8 cellular contexts compared by ENCODE assay signal in the genomic region with DNA sequence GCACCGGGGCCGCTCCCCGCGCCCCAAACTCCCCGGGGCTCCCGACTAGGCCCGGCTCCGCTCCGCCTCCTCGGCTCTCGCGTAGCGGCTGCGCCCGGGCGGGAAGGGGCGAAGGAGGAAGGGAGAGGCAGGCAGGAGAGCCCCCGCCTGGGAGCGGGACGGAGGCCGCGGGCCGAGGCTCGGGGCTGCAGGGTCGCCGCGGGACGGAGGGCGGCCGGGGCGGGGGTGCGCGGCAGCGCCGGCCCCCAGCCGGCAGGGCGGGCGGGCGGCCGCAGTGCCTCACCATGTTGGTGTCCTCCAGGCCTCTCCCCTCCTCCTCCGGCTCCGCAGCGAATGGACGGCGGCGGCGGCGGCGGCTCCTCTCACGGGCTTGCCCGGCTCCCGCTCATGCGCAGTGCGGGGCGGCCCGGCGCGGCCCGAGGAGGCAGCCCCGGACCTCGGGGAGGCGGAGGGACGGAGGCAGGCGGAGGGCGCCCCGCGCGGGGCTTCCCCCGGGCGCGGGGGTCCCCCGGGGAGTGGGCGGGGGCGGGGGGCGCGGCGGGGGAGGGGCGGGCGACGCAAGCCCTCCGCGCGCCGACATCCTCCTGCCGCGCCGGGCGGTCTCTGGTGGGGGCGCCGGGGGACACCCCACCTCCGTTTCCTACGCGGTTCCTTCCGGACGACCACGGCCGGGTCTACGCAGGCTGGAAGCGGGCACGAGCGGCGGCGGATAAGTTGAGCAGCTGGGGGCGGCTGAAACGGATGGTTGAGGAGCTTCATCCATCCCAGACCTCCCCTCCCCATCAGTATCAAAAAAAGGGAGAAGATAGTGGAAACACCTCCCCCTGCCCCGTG. TPM values are rescaled to one million over a fixed set of nuclear protein-coding genes. Genes with fewer than 3 reads are reported as not detected.
DNase-seq lines count a peak whose midpoint lies in the region; ATAC-seq and TF ChIP-seq lines count a peak whose summit lies in the region.

DCUN1D1 (minus strand) TSS at position 335 of the 834 bp plus-strand sequence; CDS start at position 286, 49 bp downstream.

- no peak for TF ChIP-seq CTCF in OCI-LY3 (IDR thresholded peaks at IDR 0.05; ENCODE audit: low read depth, low read length)

- no peaks in the 10 kb centered on the region for H3K27me3 ChIP-seq in OCI-LY3 (ENCODE audit: low read depth, low read length)
- H3K27me3 ChIP-seq in mononuclear cell (ENCODE audit: insufficient read depth, low read length): no peaks in the 10 kb centered on the region

- H3K9me3 ChIP-seq in OCI-LY3 (ENCODE audit: insufficient read depth, low read length): no peaks in the 10 kb centered on the region
- no peaks in the 10 kb centered on the region for H3K9me3 ChIP-seq in mononuclear cell (ENCODE audit: low read depth, low read length)

- no peak within 1 kb of the TSS for H2AFZ ChIP-seq in OCI-LY3 (ENCODE audit: low read depth, low read length)

- peak within 1 kb of the TSS; percentile 97 for H3K9ac ChIP-seq in OCI-LY3 (ENCODE audit: low read length)

- peak within 1 kb of the TSS; percentile 66 for H3K27ac ChIP-seq in OCI-LY3 (ENCODE audit: low read length)

- peak within 1 kb of the TSS; percentile 91 for H3K4me2 ChIP-seq in OCI-LY3 (ENCODE audit: low read length)

- peaks cover 40% of the 10 kb centered on the region for H4K20me1 ChIP-seq in OCI-LY3 (ENCODE audit: insufficient read depth, low read length)

- peak; percentile 92 for ATAC-seq in GM21381 (IDR thresholded peaks at IDR 0.05; ENCODE audit: unreplicated experiment)

- H3K36me3 ChIP-seq in OCI-LY3 (replicated peaks; ENCODE audit: low read depth, low read length): no peaks in the 10 kb centered on the region

- DNase-seq in D341Med (ENCODE audit: low spot score): peak; percentile 99
- peak in 72 of 76 experiments; percentile 21 to 84 (median 70) for DNase-seq in HUDEP-2 (lab: John Stamatoyannopoulos, UW; ENCODE audit: unreplicated experiment in 76 of 76)
- DNase-seq in activated T-cell treated with anti-CD3 and anti-CD28 coated beads for 1 hour (ENCODE audit: low read depth): peak; percentile 81
- peak; percentile 91 for DNase-seq in epidermal melanocyte (ENCODE audit: insufficient read length, low spot score)
- DNase-seq in stimulated activated CD8-positive, alpha-beta memory T cell treated with anti-CD3 and anti-CD28 coated beads, Interleukin-2, amount 100 ng/mL, for 48 hours (ENCODE audit: low read depth in 2 of 2): peak; percentile 76 to 88

- peaks cover 45% of the 10 kb centered on the region for H3K79me2 ChIP-seq in OCI-LY3 (ENCODE audit: low read length)

- H3K4me3 ChIP-seq in OCI-LY3 (ENCODE audit: low read length): peak within 1 kb of the TSS; percentile 93
- H3K4me3 ChIP-seq in mononuclear cell (ENCODE audit: low read length): peak within 1 kb of the TSS; percentile 80

- H3K4me1 ChIP-seq in OCI-LY3 (ENCODE audit: low read length) (peaks cover 38% of the 10 kb centered on the region), mononuclear cell (ENCODE audit: insufficient read depth, low read length) (peaks cover 23% of the 10 kb centered on the region)

RNA-seq across cellular contexts. Expression of gene DCUN1D1, which starts in this region (rescaled TPM):
- 39.6 TPM for total RNA-seq in mononuclear cell

Comparison
In these comparisons a context has a peak if more than half of its experiments do, and no peak if none do; other contexts are left out.
1. Peak in every context shown above with its lines: DNase-seq, ATAC-seq, H3K4me3 ChIP-seq and H3K27ac ChIP-seq.